Comparison of ENCODE assay signal across 8 cellular contexts in genomic region chr17:35051183-35051578, GRCh38. TPM values are rescaled to one million over a fixed set of nuclear protein-coding genes. Genes with fewer than 3 reads are reported as not detected.
A peak's percentile ranks its signal among the peaks of the same experiment; 100 is the strongest.
DNase-seq lines count a peak whose midpoint lies in the region; ATAC-seq, FAIRE-seq and TF ChIP-seq lines count a peak whose summit lies in the region.

No MANE protein-coding gene starts in this region.

- H3K79me2 ChIP-seq in Loucy (ENCODE audit: insufficient read depth, low read length) (0 out of 2 replicates have a peak, but pooled peaks cover 14% of the 10 kb centered on the region), K562 (ENCODE audit: control insufficient read depth, insufficient read depth, low read length) (no peaks in the 10 kb centered on the region; the same call in 1 of the 3 replicates)

- CTCF ChIA-PET in CD4-positive, alpha-beta memory T cell (lab: Charles Lee; ENCODE audit: partially characterized antibody) = interaction anchor here (0.7 to 4.0 kb wide), 5 partner anchors 10 to 54 kb away, joined by 3 to 26 read pairs (median 4); partner anchors contain the start of gene RFFL
- CTCF ChIA-PET in K562 (lab: Yijun Ruan, JAX; ENCODE audit: low intra/inter-chr PET ratio) = no interaction called here

- H3K9me1 ChIP-seq in K562 (ENCODE audit: control insufficient read depth, insufficient read depth, low read length) = no peaks in the 10 kb centered on the region

- peaks cover 6 to 12% of the 10 kb centered on the region in 2 donors for H3K36me3 Mint-ChIP-seq in CD4-positive, alpha-beta memory T cell

- H3K9me2 ChIP-seq in Loucy (replicated peaks; ENCODE audit: low read depth, low read length) = no peaks in the 10 kb centered on the region

- H2AFZ ChIP-seq in Loucy (ENCODE audit: low read length) (peak overlapping the region; percentile 20), K562 (ENCODE audit: low read depth, low read length) (peak overlapping the region; percentile 78)

- H3K4me3 Mint-ChIP-seq in CD4-positive, alpha-beta memory T cell = peak overlapping the region; percentile 27 to 86 (median 79)

- intact Hi-C loops in CD4-positive, alpha-beta memory T cell (cut with micrococcal nuclease) = loop anchor here (1.0 to 2.0 kb wide), 3 partner anchors 12 to 38 kb away; partner anchors contain the start of gene RFFL
- intact Hi-C loops in K562 (cut with micrococcal nuclease) = no loop called here

- H3K4me2 ChIP-seq in Loucy (ENCODE audit: low read depth, low read length, poor library complexity, severe bottlenecking) (peak overlapping the region; percentile 77), K562 (ENCODE audit: insufficient read depth, low read length) (peak overlapping the region; percentile 63)

- ATAC-seq in GM19397 (IDR thresholded peaks at IDR 0.05; ENCODE audit: unreplicated experiment) (peak; percentile 63), K562 (peak; percentile 85)

- no TSS peak for BruUV-seq in K562 (replicated peaks; lab: Mats Ljungman, UMichigan)

- no peaks in the 10 kb centered on the region for H3K27me3 ChIP-seq in CD4-positive, alpha-beta memory T cell (ENCODE audit: insufficient read depth, low read length)
- H3K27me3 ChIP-seq in Loucy (ENCODE audit: insufficient read depth, low read length, poor library complexity, severe bottlenecking) (no peaks in the 10 kb centered on the region), K562 (ENCODE audit: control insufficient read depth in 2 of 2, insufficient read depth in 2 of 2, low read length in 2 of 2) (no peaks in the 10 kb centered on the region), mucosa of rectum (ENCODE audit: control insufficient read depth in 2 of 2, insufficient read depth in 2 of 2, low read length in 2 of 2) (no peaks in the 10 kb centered on the region)

- POLR2A ChIA-PET in CD4-positive, alpha-beta memory T cell (lab: Charles Lee; ENCODE audit: partially characterized antibody) = interaction anchor here (0.7 to 12.1 kb wide), 18 partner anchors 10 to 163 kb away, joined by 3 to 179 read pairs (median 4); partner anchors contain the start of genes LIG3 and RFFL
- POLR2A ChIA-PET in K562 (lab: Yijun Ruan, JAX) = interaction anchor here (1.6 to 1.9 kb wide), 2 partner anchors 9 to 12 kb away, joined by 5 to 6 read pairs; partner anchors contain the start of gene RFFL

- DNase-seq in CD4-positive, alpha-beta memory T cell = peak; percentile 73 to 87 (median 79)
- DNase-seq in K562 (ENCODE audit: extremely low read depth in 1 of 4, low spot score in 3 of 4) (peak in 3 of 4 experiments; percentile 13 to 68 (median 59)), hypothalamus (lab: John Stamatoyannopoulos, UW) (no peak), NCI-H1105 (lab: John Stamatoyannopoulos, UW) (no peak), SHP77 (lab: John Stamatoyannopoulos, UW) (no peak)

- H3K4me1 Mint-ChIP-seq in CD4-positive, alpha-beta memory T cell = peaks cover 67 to 83% (median 70%) of the 10 kb centered on the region in 4 donors

- in situ Hi-C loops in K562 (cut with MboI) = no loop called here

- H3K4me1 ChIP-seq in CD4-positive, alpha-beta memory T cell (ENCODE audit: insufficient read depth, low read length) = peaks cover 94% of the 10 kb centered on the region
- peaks cover 47% of the 10 kb centered on the region for H3K4me1 ChIP-seq in Loucy (ENCODE audit: insufficient read depth, low read length, poor library complexity, severe bottlenecking)
- peaks cover 4 to 15% of the 10 kb centered on the region in 2 experiments for H3K4me1 ChIP-seq in K562 (replicated peaks in 1 of 2; ENCODE audit: control insufficient read depth in 2 of 2, insufficient read depth in 2 of 2, low read length in 2 of 2)
- H3K4me1 ChIP-seq in mucosa of rectum (ENCODE audit: control insufficient read depth in 2 of 2, insufficient read depth in 2 of 2, low read length in 2 of 2) = peaks cover 23 to 30% of the 10 kb centered on the region in 2 donors

- H3K27me3 Mint-ChIP-seq in CD4-positive, alpha-beta memory T cell = no peaks in the 10 kb centered on the region

- no peaks in the 10 kb centered on the region for H3F3A ChIP-seq in Loucy (ENCODE audit: low read depth)

- 0% methylated on average over 2 of the region's 2 CpGs for WGBS in K562 (ENCODE audit: insufficient coverage, low coverage, missing lambda C conversion rate)

- H3K9ac ChIP-seq in Loucy (ENCODE audit: low read depth, low read length, poor library complexity, severe bottlenecking) (peak overlapping the region; percentile 55), K562 (ENCODE audit: insufficient read depth in 1 of 2, low read depth in 2 of 2, low read length in 2 of 2) (peak overlapping the region in 1 of 2 experiments; percentile 40; a peak in 2 of 4 replicates), mucosa of rectum (ENCODE audit: low read depth in 1 of 2, low read length in 2 of 2) (peak overlapping the region in 1 of 2 donors; percentile 26)

- no peaks in the 10 kb centered on the region for H4K20me1 ChIP-seq in Loucy (ENCODE audit: insufficient read depth, low read length, poor library complexity, severe bottlenecking)
- no peaks in the 10 kb centered on the region for H4K20me1 ChIP-seq in K562 (replicated peaks; ENCODE audit: control insufficient read depth, insufficient read depth, low read length)

- no peaks in the 10 kb centered on the region for H3K36me3 ChIP-seq in CD4-positive, alpha-beta memory T cell (ENCODE audit: insufficient read depth, low read length)
- H3K36me3 ChIP-seq in Loucy (ENCODE audit: insufficient read depth, low read length) (no peaks in the 10 kb centered on the region), K562 (ENCODE audit: control insufficient read depth, insufficient read depth, low read length) (no peaks in the 10 kb centered on the region), mucosa of rectum (ENCODE audit: control insufficient read depth in 2 of 2, insufficient read depth in 2 of 2, low read length in 2 of 2) (no peaks in the 10 kb centered on the region)

- FAIRE-seq in K562 (lab: Jason Lieb, UNC) = peak; percentile 82

- no peak for TF ChIP-seq RAD21 in K562 (CRISPR knock-in tag; conservative IDR thresholded peaks at IDR 0.05 in 1 of 2, IDR thresholded peaks at IDR 0.05 in 1 of 2)

- H3K27ac ChIP-seq in CD4-positive, alpha-beta memory T cell (ENCODE audit: low read depth, low read length) = peak overlapping the region; percentile 60
- peak overlapping the region; percentile 75 for H3K27ac ChIP-seq in K562 (ENCODE audit: extremely low read depth, low read depth, low read length)
- peak overlapping the region; percentile 77 to 78 for H3K27ac ChIP-seq in mucosa of rectum (ENCODE audit: low read depth in 2 of 2, low read length in 2 of 2)

- no peak for TF ChIP-seq POLR2A in K562 (conservative IDR thresholded peaks at IDR 0.05)

- no peaks in the 10 kb centered on the region for H3K9me3 ChIP-seq in CD4-positive, alpha-beta memory T cell (ENCODE audit: control insufficient read depth in 1 of 2, low read length in 2 of 2)
- H3K9me3 ChIP-seq in Loucy (ENCODE audit: insufficient read depth, low read depth, low read length) (no peaks in the 10 kb centered on the region), K562 (replicated peaks; ENCODE audit: control insufficient read depth, insufficient read depth, low read depth, low read length) (no peaks in the 10 kb centered on the region), mucosa of rectum (ENCODE audit: control insufficient read depth in 2 of 2, low read length in 2 of 2) (no peaks in the 10 kb centered on the region)

- TF ChIP-seq EP300 in K562 (IDR thresholded peaks at IDR 0.05; ENCODE audit: low read length) = 0 out of 2 replicates have a peak, but pooled peaks have one; percentile 20

- no peaks in the 10 kb centered on the region for H3K9me3 Mint-ChIP-seq in CD4-positive, alpha-beta memory T cell

- H3K4me3 ChIP-seq in CD4-positive, alpha-beta memory T cell (ENCODE audit: low read length in 2 of 2) = peak overlapping the region in 1 of 2 donors; percentile 25
- H3K4me3 ChIP-seq in Loucy (ENCODE audit: low read length, poor library complexity, severe bottlenecking) (peak overlapping the region; percentile 66), K562 (no peak overlapping the region), mucosa of rectum (ENCODE audit: low read length in 2 of 2) (peak overlapping the region in 1 of 2 donors; percentile 55)

- TF ChIP-seq CTCF in Loucy (conservative IDR thresholded peaks at IDR 0.05; ENCODE audit: low read length) (no peak), K562 (IDR thresholded peaks at IDR 0.05 in 2 of 3, conservative IDR thresholded peaks at IDR 0.05 in 1 of 3; ENCODE audit: insufficient read depth in 2 of 3, low read depth in 1 of 3, low read length in 3 of 3) (no peak)

- peak overlapping the region; percentile 80 to 99 (median 95) for H3K27ac Mint-ChIP-seq in CD4-positive, alpha-beta memory T cell

TF ChIP-seq in K562, 482 proteins besides CTCF, POLR2A, EP300 and RAD21 (continues in another document):
- TF ChIP-seq YY1 (IDR thresholded peaks at IDR 0.05; ENCODE audit: borderline replicate concordance in 1 of 3, control insufficient read depth in 1 of 3, extremely low read depth in 1 of 3, insufficient read depth in 3 of 3, insufficient read length in 1 of 3, insufficient replicate concordance in 2 of 3, low read depth in 1 of 3, low read length in 2 of 3) = peak in 1 of 3 experiments; percentile 23

RNA-seq across cellular contexts. Expression of gene RFFL, which starts 12.3 kb away (rescaled TPM):
- 10 to 100 TPM; 72.1 to 82.3 TPM for total RNA-seq in CD4-positive, alpha-beta memory T cell
- polyA plus RNA-seq in CD4-positive, alpha-beta memory T cell = 10 to 100 TPM; 48.3 to 51.0 TPM
- 11.5 and 14.4 TPM in 2 replicates for total RNA-seq in K562 (2011; cell fraction: chromatin; rRNA removed; ENCODE audit: low replicate concordance)
- 9.2 and 10.5 TPM in 2 replicates for total RNA-seq in K562 (2011; cell fraction: nucleolus; rRNA removed)
- 11.7 and 23.2 TPM in 2 replicates for total RNA-seq in K562 (2011; cell fraction: nucleoplasm; rRNA removed)
- total RNA-seq in K562 (2014; rRNA removed) (12.7 and 16.4 TPM in 2 replicates), K562 (2014; rRNA removed; fragmentation: Illumina TruSeq; extraction: Trizol) (12.5 and 12.8 TPM in 2 replicates), K562 (2015; rRNA removed; fragmentation: Illumina TruSeq; extraction: Trizol) (12.4 and 12.5 TPM in 2 replicates), K562 (2021) (18.1 and 19.3 TPM in 2 replicates)
- polyA plus RNA-seq in K562 (2011; rRNA removed) (11.9 and 15.9 TPM in 2 replicates), K562 (2014; fragmentation: Illumina TruSeq; extraction: Trizol) (13.7 and 13.9 TPM in 2 replicates), K562 (2014; fragmentation: Nextera tagmentation; extraction: Ambion mirVana) (1 to 10 TPM; 3.4 to 3.7 TPM), K562 (2014; rRNA removed) (9.2 and 9.6 TPM in 2 replicates)
- polyA plus RNA-seq in K562 (2011; cell fraction: cytosol; rRNA removed) = 12.4 and 14.9 TPM in 2 replicates
- 4.3 and 7.3 TPM in 2 replicates for polyA plus RNA-seq in K562 (2011; cell fraction: nucleus; rRNA removed)
- 11.4 and 12.5 TPM in 2 replicates for polyA plus RNA-seq in K562 (2012)
- 21.2 and 39.4 TPM in 2 replicates for polyA minus RNA-seq in K562 (2011; rRNA and poly(A)+ RNA removed)
- polyA minus RNA-seq in K562 (2011; cell fraction: cytosol; rRNA and poly(A)+ RNA removed) = 16.7 and 19.7 TPM in 2 replicates
- 3.3 and 3.5 TPM in 2 replicates for polyA minus RNA-seq in K562 (2011; cell fraction: nucleus; rRNA and poly(A)+ RNA removed)

Comparison
In these comparisons a context has a peak if more than half of its experiments do, and no peak if none do; other contexts are left out.
1. DNase-seq: peak in CD4-positive, alpha-beta memory T cell (5 of 5) and K562 (3 of 4); none in hypothalamus (0 of 51), NCI-H1105 (single experiment) and SHP77 (0 of 2).
2. Peak in every context shown above with its lines, with median percentiles within 50 percentile points of each other: H3K27ac ChIP-seq.